ENCODE assay signal across 26 cellular contexts in genomic region chr13:87859261-87859660, GRCh38.
"Had no signal": no experiment of that assay in that cellular context is flagged by ENCODE, and none has a peak within 500 bp of the region (broad histone marks: within the 10 kb centered on the region; RNA-seq: fewer than 3 reads in every experiment).

No MANE protein-coding gene starts in this region.

- H3K9me3 ChIP-seq: suprapubic skin, testis, thoracic aorta, thyroid gland, tibial artery, tibial nerve, transverse colon, upper lobe of left lung, upper lobe of right lung, uterus, vagina had no signal

- ATAC-seq: stimulated activated effector memory CD8-positive, alpha-beta T cell treated with anti-CD3 and anti-CD28 coated beads, Interleukin-12 subunit alpha, Interleukin-12 subunit beta, amount 100 ng/mL, for 72 hours; stimulated activated memory B cell treated with anti-CD40 and anti-IgM and Interleukin-4, amounts not matched to agents 10 μg/mL and 1 μg/mL and 100 μg/mL, for 72 hours; stimulated activated naive B cell treated with anti-CD40 and anti-IgM and Interleukin-4, amounts not matched to agents 10 μg/mL and 1 μg/mL and 100 μg/mL, for 72 hours; stimulated activated naive CD8-positive, alpha-beta T cell treated with anti-CD3 and anti-CD28 coated beads, Interleukin-15, amount 100 ng/mL, for 72 hours; stimulated activated naive CD8-positive, alpha-beta T cell treated with anti-CD3 and anti-CD28 coated beads, Interleukin-15, Interleukin-2, amounts not matched to agents 100 U/mL and 50 U/mL, for 24 hours; upper lobe of right lung had no signal

- DNase-seq: stimulated activated CD4-positive, alpha-beta T cell treated with anti-CD3 and anti-CD28 coated beads, Interleukin-2, amount 100 ng/mL, for 48 hours; stimulated activated CD4-positive, alpha-beta T cell treated with anti-CD3 and anti-CD28 coated beads, Interleukin-4, amount 100 ng/mL, for 1 hour; stimulated activated CD4-positive, alpha-beta T cell treated with anti-CD3 and anti-CD28 coated beads, Interleukin-4, amount 100 ng/mL, for 24 hours; stimulated activated CD4-positive, alpha-beta T cell treated with anti-CD3 and anti-CD28 coated beads, Interleukin-4, amount 100 ng/mL, for 4 hours; stimulated activated CD8-positive, alpha-beta memory T cell treated with anti-CD3 and anti-CD28 coated beads, Interleukin-4, amount 100 ng/mL, for 48 hours; stimulated activated naive B cell treated with anti-CD40 and anti-IgM and Interleukin-4, amounts not matched to agents 10 μg/mL and 1 μg/mL and 100 μg/mL, for 72 hours; stimulated activated naive CD4-positive, alpha-beta T cell; stimulated activated naive CD4-positive, alpha-beta T cell treated with Interleukin-2 at 50 U/mL for 16 hours; stimulated activated naive CD8-positive, alpha-beta T cell treated with anti-CD3 and anti-CD28 coated beads, Interleukin-15, amount 100 ng/mL, for 72 hours; stimulated activated naive CD8-positive, alpha-beta T cell treated with anti-CD3 and anti-CD28 coated beads, Interleukin-15, Interleukin-2, amounts not matched to agents 100 U/mL and 50 U/mL, for 24 hours; stomach; substantia nigra; testis; thyroid gland; tibial artery; transverse colon; trophoblast cell; upper lobe of left lung; upper lobe of right lung; uterus had no signal

- H3K27ac ChIP-seq: stomach, suprapubic skin, testis, thoracic aorta, thyroid gland, tibial artery, tibial nerve, transverse colon, upper lobe of left lung, upper lobe of right lung, uterus, vagina had no signal

- H3K4me1 ChIP-seq: stomach, suprapubic skin, testis, tibial artery, tibial nerve, transverse colon, upper lobe of left lung, upper lobe of right lung, uterus, vagina had no signal

- H3K27me3 ChIP-seq: stomach, suprapubic skin, testis, thyroid gland, tibial artery, tibial nerve, transverse colon, upper lobe of left lung, upper lobe of right lung, uterus, vagina had no signal

- H3K4me3 ChIP-seq: stomach, suprapubic skin, testis, thoracic aorta, thyroid gland, tibial artery, tibial nerve, transverse colon, upper lobe of left lung, upper lobe of right lung, uterus, vagina had no signal

- H3K36me3 ChIP-seq: stomach, suprapubic skin, thoracic aorta, thyroid gland, tibial artery, tibial nerve, transverse colon, upper lobe of left lung, upper lobe of right lung, uterus, vagina had no signal
